15 cellular contexts compared by ENCODE assay signal in the genomic region with DNA sequence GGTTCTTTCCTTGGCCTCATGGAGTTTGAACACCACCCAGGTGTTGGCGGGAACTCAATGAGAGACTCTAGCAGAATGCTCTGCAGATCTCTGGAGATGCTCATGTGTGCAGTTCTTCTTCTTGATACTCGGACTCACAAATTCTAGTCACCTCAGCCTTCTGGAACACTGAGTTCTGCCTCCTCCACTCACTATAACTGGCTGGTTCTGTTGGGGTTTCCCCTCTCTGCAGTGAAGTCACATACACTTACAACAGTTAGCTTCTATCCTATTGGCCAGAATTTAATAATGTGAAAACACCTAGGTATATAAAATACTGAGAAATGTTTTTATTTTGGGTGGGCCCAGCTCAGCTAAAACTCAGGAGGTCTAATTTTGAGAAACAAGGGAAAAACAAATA.
DNase-seq lines count a peak whose midpoint lies in the region; ATAC-seq and TF ChIP-seq lines count a peak whose summit lies in the region.
"Had no signal": no experiment of that assay in that cellular context is flagged by ENCODE, and none has a peak within 500 bp of the region (broad histone marks: within the 10 kb centered on the region; RNA-seq: fewer than 3 reads in every experiment).

No MANE protein-coding gene starts in this region.

- no peak overlapping the region for H3K4me3 Mint-ChIP-seq in H9
- H3K4me3 Mint-ChIP-seq in activated naive CD8-positive, alpha-beta T cell treated with anti-CD3 and anti-CD28 coated beads, Interleukin-2, amount 50 U/mL, for 24 hours, result no peak overlapping the region
- no peak overlapping the region for H3K4me3 Mint-ChIP-seq in stimulated activated memory B cell treated with anti-CD40 and anti-IgM and Interleukin-4, amounts not matched to agents 10 μg/mL and 1 μg/mL and 100 μg/mL, for 72 hours
- H3K4me3 Mint-ChIP-seq: B cell; CD4-positive, alpha-beta T cell; IgD-negative memory B cell had no signal

- TF ChIP-seq CTCF in H9 (conservative IDR thresholded peaks at IDR 0.05), result no peak
- TF ChIP-seq CTCF in GM20000 (IDR thresholded peaks at IDR 0.05; ENCODE audit: extremely low read depth, missing control alignments), result no peak

- peaks cover 10% of the 10 kb centered on the region in 2 experiments for H3K9me3 Mint-ChIP-seq in H9
- H3K9me3 Mint-ChIP-seq in activated naive CD8-positive, alpha-beta T cell treated with anti-CD3 and anti-CD28 coated beads, Interleukin-2, amount 50 U/mL, for 24 hours, result no peaks in the 10 kb centered on the region
- peaks cover 6% of the 10 kb centered on the region for H3K9me3 Mint-ChIP-seq in stimulated activated memory B cell treated with anti-CD40 and anti-IgM and Interleukin-4, amounts not matched to agents 10 μg/mL and 1 μg/mL and 100 μg/mL, for 72 hours
- H3K9me3 Mint-ChIP-seq: CD4-positive, alpha-beta T cell had no signal

- H3K36me3 Mint-ChIP-seq in H9 (ENCODE audit: insufficient read depth in 1 of 3, low read depth in 3 of 3), result peaks cover 5 to 13% (median 7%) of the 10 kb centered on the region in 3 experiments
- H3K36me3 Mint-ChIP-seq in activated naive CD8-positive, alpha-beta T cell treated with anti-CD3 and anti-CD28 coated beads, Interleukin-2, amount 50 U/mL, for 24 hours (ENCODE audit: low read depth), result no peaks in the 10 kb centered on the region
- no peaks in the 10 kb centered on the region for H3K36me3 Mint-ChIP-seq in stimulated activated memory B cell treated with anti-CD40 and anti-IgM and Interleukin-4, amounts not matched to agents 10 μg/mL and 1 μg/mL and 100 μg/mL, for 72 hours

- H3T11ph ChIP-seq in H9 (ENCODE audit: low read length), result no peak overlapping the region

- H2BK120ac ChIP-seq in H9 (ENCODE audit: low read depth, low read length, poor library complexity, severe bottlenecking), result no peak overlapping the region

- H2BK20ac ChIP-seq in H9 (ENCODE audit: low read depth, low read length, poor library complexity, severe bottlenecking), result no peak overlapping the region

- no peak overlapping the region for H4K91ac ChIP-seq in H9 (ENCODE audit: insufficient read length, low read depth, low read length)

- no peak overlapping the region for H2BK5ac ChIP-seq in H9 (ENCODE audit: insufficient read length, low read length)

- no peak overlapping the region for H3K4ac ChIP-seq in H9 (ENCODE audit: low read depth, low read length)

- no peak overlapping the region for H4K5ac ChIP-seq in H9 (ENCODE audit: insufficient read length, low read depth, low read length)

- no peaks in the 10 kb centered on the region for H3K79me1 ChIP-seq in H9 (ENCODE audit: insufficient read depth, low read depth, low read length, poor library complexity, severe bottlenecking)

- peaks cover 26 to 29% of the 10 kb centered on the region in 2 experiments for H3K4me1 Mint-ChIP-seq in H9
- H3K4me1 Mint-ChIP-seq in activated naive CD8-positive, alpha-beta T cell treated with anti-CD3 and anti-CD28 coated beads, Interleukin-2, amount 50 U/mL, for 24 hours, result peaks cover 19% of the 10 kb centered on the region
- peaks cover 20% of the 10 kb centered on the region for H3K4me1 Mint-ChIP-seq in stimulated activated memory B cell treated with anti-CD40 and anti-IgM and Interleukin-4, amounts not matched to agents 10 μg/mL and 1 μg/mL and 100 μg/mL, for 72 hours

- H3K27me3 Mint-ChIP-seq in H9 (ENCODE audit: low read depth), result no peaks in the 10 kb centered on the region
- peaks cover 5% of the 10 kb centered on the region for H3K27me3 Mint-ChIP-seq in activated naive CD8-positive, alpha-beta T cell treated with anti-CD3 and anti-CD28 coated beads, Interleukin-2, amount 50 U/mL, for 24 hours
- H3K27me3 Mint-ChIP-seq in stimulated activated memory B cell treated with anti-CD40 and anti-IgM and Interleukin-4, amounts not matched to agents 10 μg/mL and 1 μg/mL and 100 μg/mL, for 72 hours, result peaks cover 50% of the 10 kb centered on the region
- H3K27me3 Mint-ChIP-seq: CD4-positive, alpha-beta T cell had no signal

- H2BK15ac ChIP-seq in H9 (ENCODE audit: low read depth, low read length), result no peak overlapping the region

- H3K14ac ChIP-seq in H9 (ENCODE audit: insufficient read depth, low read length), result no peak overlapping the region

- no peaks in the 10 kb centered on the region for H3K79me2 ChIP-seq in H9 (ENCODE audit: insufficient read depth, low read length)

- no peaks in the 10 kb centered on the region for H3K27me3 ChIP-seq in H9 (ENCODE audit: insufficient read depth, low read length)

- no peaks in the 10 kb centered on the region for H4K20me1 ChIP-seq in H9 (ENCODE audit: control insufficient read depth, insufficient read depth, insufficient read length)

- H4K8ac ChIP-seq in H9 (replicated peaks; ENCODE audit: insufficient read length, low read depth, low read length), result no peak overlapping the region

- no peaks in the 10 kb centered on the region for H3K4me1 ChIP-seq in H9 (ENCODE audit: insufficient read depth, low read length)

- H2AK5ac ChIP-seq in H9 (ENCODE audit: insufficient read length, low read length), result no peak overlapping the region

- H3K27ac Mint-ChIP-seq in H9, result peak overlapping the region in 2 of 3 experiments; percentile 3 to 30; a peak in 2 of 7 replicates
- no peak overlapping the region for H3K27ac Mint-ChIP-seq in activated naive CD8-positive, alpha-beta T cell treated with anti-CD3 and anti-CD28 coated beads, Interleukin-2, amount 50 U/mL, for 24 hours
- H3K27ac Mint-ChIP-seq in stimulated activated memory B cell treated with anti-CD40 and anti-IgM and Interleukin-4, amounts not matched to agents 10 μg/mL and 1 μg/mL and 100 μg/mL, for 72 hours, result no peak overlapping the region
- H3K27ac Mint-ChIP-seq: B cell; CD4-positive, alpha-beta T cell; IgD-negative memory B cell had no signal

- H3K9me3 ChIP-seq in H9 (ENCODE audit: control insufficient read depth, low read depth, low read length), result no peaks in the 10 kb centered on the region

- ATAC-seq in GM18909 (IDR thresholded peaks at IDR 0.05; ENCODE audit: poor library complexity, unreplicated experiment) (peak; percentile 55), GM19351 (IDR thresholded peaks at IDR 0.05; ENCODE audit: unreplicated experiment) (no peak)
- ATAC-seq in activated naive CD8-positive, alpha-beta T cell treated with anti-CD3 and anti-CD28 coated beads, Interleukin-2, amount 50 U/mL, for 24 hours, result peak; percentile 68
- ATAC-seq in stimulated activated memory B cell treated with anti-CD40 and anti-IgM and Interleukin-4, amounts not matched to agents 10 μg/mL and 1 μg/mL and 100 μg/mL, for 72 hours, result peak; percentile 51
- ATAC-seq: GM12878 had no signal

- H3K56ac ChIP-seq in H9 (ENCODE audit: insufficient read length, low read depth, low read length), result no peak overlapping the region

- H3K9ac ChIP-seq in H9 (ENCODE audit: extremely low read depth, insufficient read length, low read length), result no peak overlapping the region

- WGBS in H9 (ENCODE audit: extremely low coverage, insufficient read length, low lambda C conversion rate), result no CpG with 5 or more reads among the region's 2 CpGs

- no peak overlapping the region for H3K27ac ChIP-seq in H9 (ENCODE audit: insufficient read length, low read depth, low read length)

- H2BK12ac ChIP-seq in H9 (ENCODE audit: insufficient read length, low read depth, low read length), result no peak overlapping the region

- H3K23ac ChIP-seq in H9 (ENCODE audit: insufficient read length, low read depth, low read length), result no peak overlapping the region

- no peak overlapping the region for H2AFZ ChIP-seq in H9 (ENCODE audit: low read length)

- no peak overlapping the region for H3K18ac ChIP-seq in H9 (ENCODE audit: insufficient read length, low read depth, low read length)

- no peaks in the 10 kb centered on the region for H3K23me2 ChIP-seq in H9 (ENCODE audit: insufficient read length, low read depth, low read length, poor library complexity, severe bottlenecking)

- no peak for DNase-seq in H9
- DNase-seq in activated naive CD8-positive, alpha-beta T cell treated with anti-CD3 and anti-CD28 coated beads, Interleukin-2, amount 50 U/mL, for 24 hours, result no peak
- DNase-seq in NCI-H2029 (lab: John Stamatoyannopoulos, UW), result no peak
- no peak for DNase-seq in activated CD8-positive, alpha-beta memory T cell treated with anti-CD3 and anti-CD28 coated beads for 24 hours
- DNase-seq in GM20000 (ENCODE audit: low spot score), result no peak
- DNase-seq: C1 segment of cervical spinal cord; Calu3; CD4-positive, alpha-beta T cell; DMS 273 treated with DMSO at 0.1 percent for 48 hours had no signal

- H3K4me2 ChIP-seq in H9 (ENCODE audit: insufficient read depth, insufficient read length, low read length), result no peak overlapping the region

Comparison
In these comparisons a context has a peak if more than half of its experiments do, and no peak if none do; other contexts are left out.
1. H3K27ac Mint-ChIP-seq: peak in H9 (2 of 3); none in activated naive CD8-positive, alpha-beta T cell treated with anti-CD3 and anti-CD28 coated beads, Interleukin-2, amount 50 U/mL, for 24 hours (single experiment) and stimulated activated memory B cell treated with anti-CD40 and anti-IgM and Interleukin-4, amounts not matched to agents 10 μg/mL and 1 μg/mL and 100 μg/mL, for 72 hours (single experiment).